In the genomic region with DNA sequence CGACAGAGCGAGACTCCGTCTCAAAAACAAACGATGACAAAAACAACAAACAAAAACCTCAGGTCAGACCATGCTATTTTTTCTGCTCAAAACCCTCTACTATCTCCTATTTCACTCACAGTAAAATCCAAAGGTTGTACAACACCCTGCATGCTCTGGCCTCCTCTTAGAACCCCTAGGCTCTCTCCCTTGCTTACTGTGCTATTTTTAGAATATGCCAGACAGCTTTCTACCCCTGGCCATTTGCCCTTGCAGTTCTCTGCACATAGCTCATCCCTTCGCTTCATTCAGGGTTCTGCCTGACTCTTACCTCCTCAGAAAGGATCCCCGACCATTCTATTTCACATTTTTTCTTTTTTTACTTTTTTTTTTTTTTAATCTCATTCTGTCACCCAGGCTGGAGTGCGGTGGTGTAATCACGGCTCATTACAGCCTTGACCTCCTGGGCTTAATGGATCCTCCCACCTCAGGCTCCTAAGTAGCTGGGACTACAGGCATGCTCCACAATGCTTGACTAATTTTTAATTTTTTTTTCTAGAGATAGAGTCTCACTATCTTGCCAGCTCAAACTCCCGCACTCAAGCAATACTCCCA, we compare ENCODE assay signal across 1 cellular context.
TF ChIP-seq lines count a peak whose summit lies in the region.

No MANE protein-coding gene starts in this region.

TF ChIP-seq in A549, 52 proteins besides CTCF, POLR2A, EP300 and RAD21:
- TF ChIP-seq, protein P1, sequence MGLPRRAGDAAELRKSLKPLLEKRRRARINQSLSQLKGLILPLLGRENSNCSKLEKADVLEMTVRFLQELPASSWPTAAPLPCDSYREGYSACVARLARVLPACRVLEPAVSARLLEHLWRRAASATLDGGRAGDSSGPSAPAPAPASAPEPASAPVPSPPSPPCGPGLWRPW (IDR thresholded peaks at IDR 0.05): no peak
- TF ChIP-seq ESRRA (IDR thresholded peaks at IDR 0.05; ENCODE audit: borderline replicate concordance, low read length) (no peak), MAZ (IDR thresholded peaks at IDR 0.05; ENCODE audit: borderline replicate concordance, low read depth, low read length) (no peak), EHMT2 (IDR thresholded peaks at IDR 0.05; ENCODE audit: low read depth) (no peak), ZSCAN20 (CRISPR knock-in tag; IDR thresholded peaks at IDR 0.05) (no peak), CBX2 (IDR thresholded peaks at IDR 0.05; ENCODE audit: borderline replicate concordance, low read depth) (no peak), HOXB13 (CRISPR knock-in tag; IDR thresholded peaks at IDR 0.05; ENCODE audit: low read depth) (no peak), TP53 (CRISPR knock-in tag; IDR thresholded peaks at IDR 0.05) (no peak), BHLHE40 (IDR thresholded peaks at IDR 0.05; ENCODE audit: low read depth, low read length) (no peak), ATOH8 (CRISPR knock-in tag; IDR thresholded peaks at IDR 0.05; ENCODE audit: low read depth) (no peak), NPAS2 (CRISPR knock-in tag; IDR thresholded peaks at IDR 0.05; ENCODE audit: borderline replicate concordance) (no peak), CHD2 (IDR thresholded peaks at IDR 0.05; ENCODE audit: low read length, partially characterized antibody) (no peak), NR3C1 (IDR thresholded peaks at IDR 0.05) (no peak), CBX8 (IDR thresholded peaks at IDR 0.05) (no peak)
- TF ChIP-seq, protein P2, sequence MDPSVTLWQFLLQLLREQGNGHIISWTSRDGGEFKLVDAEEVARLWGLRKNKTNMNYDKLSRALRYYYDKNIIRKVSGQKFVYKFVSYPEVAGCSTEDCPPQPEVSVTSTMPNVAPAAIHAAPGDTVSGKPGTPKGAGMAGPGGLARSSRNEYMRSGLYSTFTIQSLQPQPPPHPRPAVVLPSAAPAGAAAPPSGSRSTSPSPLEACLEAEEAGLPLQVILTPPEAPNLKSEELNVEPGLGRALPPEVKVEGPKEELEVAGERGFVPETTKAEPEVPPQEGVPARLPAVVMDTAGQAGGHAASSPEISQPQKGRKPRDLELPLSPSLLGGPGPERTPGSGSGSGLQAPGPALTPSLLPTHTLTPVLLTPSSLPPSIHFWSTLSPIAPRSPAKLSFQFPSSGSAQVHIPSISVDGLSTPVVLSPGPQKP (IDR thresholded peaks at IDR 0.05; ENCODE audit: low read depth, low read length): no peak
